2 cellular contexts compared by ENCODE assay signal in the genomic region with DNA sequence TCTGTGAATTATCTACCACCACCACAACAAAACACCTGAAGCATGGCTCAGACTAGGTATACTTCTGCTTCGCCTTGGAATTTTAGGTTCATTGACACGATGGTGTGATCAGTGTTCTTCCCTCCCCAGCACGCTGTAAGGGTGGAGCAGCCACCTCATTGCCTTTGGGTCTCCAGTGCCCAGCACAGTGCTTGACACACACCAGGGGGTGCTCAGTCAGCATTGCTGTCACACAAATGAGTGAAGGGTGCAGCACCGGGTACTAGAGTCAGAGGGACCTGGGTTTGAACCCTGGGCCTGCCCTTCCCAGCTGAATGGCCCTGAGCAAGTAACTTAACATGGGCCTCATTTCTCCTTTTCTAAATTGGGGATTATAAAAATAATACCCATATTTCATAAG.
TF ChIP-seq lines count a peak whose summit lies in the region.

No MANE protein-coding gene starts in this region.

TF ChIP-seq in IMR-90, 13 proteins besides CTCF, POLR2A, EP300 and RAD21:
- TF ChIP-seq BHLHE40 (IDR thresholded peaks at IDR 0.05; ENCODE audit: low read depth, low read length) (no peak), MAFK (IDR thresholded peaks at IDR 0.05; ENCODE audit: low read depth, low read length) (no peak), MXI1 (IDR thresholded peaks at IDR 0.05; ENCODE audit: borderline replicate concordance, low read depth, low read length) (no peak), MAZ (IDR thresholded peaks at IDR 0.05; ENCODE audit: borderline replicate concordance, low read depth, low read length) (no peak), SMC3 (IDR thresholded peaks at IDR 0.05; ENCODE audit: low read depth, low read length) (no peak), CHD1 (IDR thresholded peaks at IDR 0.05; ENCODE audit: low read depth, low read length) (no peak), RCOR1 (IDR thresholded peaks at IDR 0.05; ENCODE audit: insufficient replicate concordance, low read length) (no peak), RFX5 (IDR thresholded peaks at IDR 0.05; ENCODE audit: low read depth, low read length) (no peak)
- TF ChIP-seq, protein P1, sequence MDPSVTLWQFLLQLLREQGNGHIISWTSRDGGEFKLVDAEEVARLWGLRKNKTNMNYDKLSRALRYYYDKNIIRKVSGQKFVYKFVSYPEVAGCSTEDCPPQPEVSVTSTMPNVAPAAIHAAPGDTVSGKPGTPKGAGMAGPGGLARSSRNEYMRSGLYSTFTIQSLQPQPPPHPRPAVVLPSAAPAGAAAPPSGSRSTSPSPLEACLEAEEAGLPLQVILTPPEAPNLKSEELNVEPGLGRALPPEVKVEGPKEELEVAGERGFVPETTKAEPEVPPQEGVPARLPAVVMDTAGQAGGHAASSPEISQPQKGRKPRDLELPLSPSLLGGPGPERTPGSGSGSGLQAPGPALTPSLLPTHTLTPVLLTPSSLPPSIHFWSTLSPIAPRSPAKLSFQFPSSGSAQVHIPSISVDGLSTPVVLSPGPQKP (IDR thresholded peaks at IDR 0.05; ENCODE audit: borderline replicate concordance, low read depth, low read length) = no peak
- TF ChIP-seq, protein P2, sequence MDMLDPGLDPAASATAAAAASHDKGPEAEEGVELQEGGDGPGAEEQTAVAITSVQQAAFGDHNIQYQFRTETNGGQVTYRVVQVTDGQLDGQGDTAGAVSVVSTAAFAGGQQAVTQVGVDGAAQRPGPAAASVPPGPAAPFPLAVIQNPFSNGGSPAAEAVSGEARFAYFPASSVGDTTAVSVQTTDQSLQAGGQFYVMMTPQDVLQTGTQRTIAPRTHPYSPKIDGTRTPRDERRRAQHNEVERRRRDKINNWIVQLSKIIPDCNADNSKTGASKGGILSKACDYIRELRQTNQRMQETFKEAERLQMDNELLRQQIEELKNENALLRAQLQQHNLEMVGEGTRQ (IDR thresholded peaks at IDR 0.05; ENCODE audit: low read depth, low read length) = no peak

TF ChIP-seq in GM12878, 131 proteins besides CTCF, POLR2A, EP300 and RAD21:
- TF ChIP-seq ATF7 (IDR thresholded peaks at IDR 0.05; ENCODE audit: low read depth) (no peak), NFYA (IDR thresholded peaks at IDR 0.05; ENCODE audit: borderline replicate concordance, low read depth, low read length) (no peak), SPI1 (IDR thresholded peaks at IDR 0.05; ENCODE audit: borderline replicate concordance, insufficient read depth, low read depth, low read length) (no peak), MTA2 (IDR thresholded peaks at IDR 0.05; ENCODE audit: low read depth) (no peak), MEF2A (IDR thresholded peaks at IDR 0.05; ENCODE audit: insufficient read depth, low read depth, low read length) (no peak), TARDBP (IDR thresholded peaks at IDR 0.05; ENCODE audit: borderline replicate concordance) (no peak), TCF12 (IDR thresholded peaks at IDR 0.05; ENCODE audit: low read depth, low read length) (no peak), IRF4 (IDR thresholded peaks at IDR 0.05; ENCODE audit: low read depth, low read length) (no peak), SP1 (IDR thresholded peaks at IDR 0.05; ENCODE audit: low read depth, low read length) (no peak), FOXM1 (IDR thresholded peaks at IDR 0.05; ENCODE audit: low read depth, low read length) (no peak), MYB (IDR thresholded peaks at IDR 0.05; ENCODE audit: borderline replicate concordance, low read depth, low read length) (no peak), ZNF384 (IDR thresholded peaks at IDR 0.05; ENCODE audit: borderline replicate concordance, low read depth, low read length) (no peak)
- TF ChIP-seq, protein P3, sequence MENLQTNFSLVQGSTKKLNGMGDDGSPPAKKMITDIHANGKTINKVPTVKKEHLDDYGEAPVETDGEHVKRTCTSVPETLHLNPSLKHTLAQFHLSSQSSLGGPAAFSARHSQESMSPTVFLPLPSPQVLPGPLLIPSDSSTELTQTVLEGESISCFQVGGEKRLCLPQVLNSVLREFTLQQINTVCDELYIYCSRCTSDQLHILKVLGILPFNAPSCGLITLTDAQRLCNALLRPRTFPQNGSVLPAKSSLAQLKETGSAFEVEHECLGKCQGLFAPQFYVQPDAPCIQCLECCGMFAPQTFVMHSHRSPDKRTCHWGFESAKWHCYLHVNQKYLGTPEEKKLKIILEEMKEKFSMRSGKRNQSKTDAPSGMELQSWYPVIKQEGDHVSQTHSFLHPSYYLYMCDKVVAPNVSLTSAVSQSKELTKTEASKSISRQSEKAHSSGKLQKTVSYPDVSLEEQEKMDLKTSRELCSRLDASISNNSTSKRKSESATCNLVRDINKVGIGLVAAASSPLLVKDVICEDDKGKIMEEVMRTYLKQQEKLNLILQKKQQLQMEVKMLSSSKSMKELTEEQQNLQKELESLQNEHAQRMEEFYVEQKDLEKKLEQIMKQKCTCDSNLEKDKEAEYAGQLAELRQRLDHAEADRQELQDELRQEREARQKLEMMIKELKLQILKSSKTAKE (IDR thresholded peaks at IDR 0.05; ENCODE audit: low read depth, poor library complexity, severe bottlenecking) = no peak
TF ChIP-seq in GM12878: peak in this region for 0.
